9 cellular contexts compared by ENCODE assay signal in genomic region chr19:48393559-48394330, GRCh38. TPM values are rescaled to one million over a fixed set of nuclear protein-coding genes. Genes with fewer than 3 reads are reported as not detected.
DNase-seq lines count a peak whose midpoint lies in the region; ATAC-seq and TF ChIP-seq lines count a peak whose summit lies in the region.
"Had no signal": no experiment of that assay in that cellular context is flagged by ENCODE, and none has a peak within 500 bp of the region (broad histone marks: within the 10 kb centered on the region; RNA-seq: fewer than 3 reads in every experiment).

TSS of gene GRIN2D (plus strand) at chr19:48393668. CDS start at chr19:48398393, 4,725 bp downstream.

- H3K4me1 ChIP-seq in DOHH2 (ENCODE audit: control insufficient read depth, low read length) = peaks cover 28% of the 10 kb centered on the region

- H3K4me3 ChIP-seq in DOHH2 (ENCODE audit: low read length) = no peak within 1 kb of the TSS
- peak within 1 kb of the TSS; percentile 21 for H3K4me3 ChIP-seq in astrocyte of the spinal cord (ENCODE audit: low read depth, low read length)
- H3K4me3 ChIP-seq: mucosa of descending colon had no signal

- peaks cover 59% of the 10 kb centered on the region for H3K27me3 ChIP-seq in DOHH2 (ENCODE audit: control insufficient read depth, low read length)

- H3K27me3 Mint-ChIP-seq in naive thymus-derived CD8-positive, alpha-beta T cell = peaks cover 9 to 45% (median 27%) of the 10 kb centered on the region in 5 donors

- peak in 1 of 2 donors; percentile 21 for ATAC-seq in naive thymus-derived CD8-positive, alpha-beta T cell
- ATAC-seq: mucosa of descending colon had no signal

- peak within 1 kb of the TSS in 7 of 10 donors; percentile 19 to 87 (median 78) for H3K27ac Mint-ChIP-seq in naive thymus-derived CD8-positive, alpha-beta T cell

- peaks cover 3% of the 10 kb centered on the region; the same call in 1 of the 2 replicates for H4K20me1 ChIP-seq in DOHH2 (ENCODE audit: control insufficient read depth, insufficient read depth, low read depth, low read length)

- POLR2A ChIA-PET in naive thymus-derived CD8-positive, alpha-beta T cell (lab: Charles Lee) = interaction anchor here (0.5 to 0.7 kb wide), 3 partner anchors 60 to 204 kb away, joined by 3 to 4 read pairs (median 3); no protein-coding TSS in a partner anchor

- H3K9me2 ChIP-seq in DOHH2 (replicated peaks; ENCODE audit: control insufficient read depth, low read length) = no peaks in the 10 kb centered on the region

- peaks cover 17% of the 10 kb centered on the region for H3K36me3 ChIP-seq in DOHH2 (ENCODE audit: control insufficient read depth, low read length)

- in situ Hi-C loops in astrocyte of the spinal cord (cut with HindIII; ENCODE audit: low sequenced_read_pairs) = no loop called here

- DNase-seq in M059J (ENCODE audit: low read depth) = peak; percentile 33
- peak; percentile 24 for DNase-seq in astrocyte of the spinal cord (ENCODE audit: low read depth, low spot score)
- DNase-seq in naive thymus-derived CD8-positive, alpha-beta T cell = peak in 4 of 10 donors; percentile 32 to 70 (median 36)
- no peak for DNase-seq in AG20443 (ENCODE audit: low spot score)
- no peak for DNase-seq in RKO (ENCODE audit: low spot score)
- no peak for DNase-seq in effector CD8-positive, alpha-beta T cell (lab: John Stamatoyannopoulos, UW)
- DNase-seq in inferior parietal cortex (ENCODE audit: extremely low spot score) = no peak

- peak; percentile 15 for TF ChIP-seq CTCF in DOHH2 (IDR thresholded peaks at IDR 0.05; ENCODE audit: low read depth, low read length, poor library complexity, severe bottlenecking)
- no peak for TF ChIP-seq CTCF in astrocyte of the spinal cord (IDR thresholded peaks at IDR 0.05; ENCODE audit: low read depth, low read length)

- peak within 1 kb of the TSS; percentile 39 for H3K4me2 ChIP-seq in DOHH2 (ENCODE audit: low read length)

- H3K4me1 Mint-ChIP-seq in naive thymus-derived CD8-positive, alpha-beta T cell = peaks cover 31 to 68% (median 42%) of the 10 kb centered on the region in 4 donors

- H3F3A ChIP-seq in DOHH2 (ENCODE audit: control insufficient read depth, insufficient read depth) = no peaks in the 10 kb centered on the region

- H3K36me3 Mint-ChIP-seq in naive thymus-derived CD8-positive, alpha-beta T cell = peaks cover 0 to 2% (median 0%) of the 10 kb centered on the region in 3 donors

- no peak within 1 kb of the TSS for H3K27ac ChIP-seq in DOHH2 (ENCODE audit: low read depth, low read length)

- H3K4me3 Mint-ChIP-seq in naive thymus-derived CD8-positive, alpha-beta T cell = peak within 1 kb of the TSS; percentile 59 to 94 (median 72)

- H3K79me2 ChIP-seq in DOHH2 (ENCODE audit: control insufficient read depth, low read length) = peaks cover 23% of the 10 kb centered on the region

- H3K9me3 Mint-ChIP-seq in naive thymus-derived CD8-positive, alpha-beta T cell = no peaks in the 10 kb centered on the region

- no peaks in the 10 kb centered on the region for H3K9me3 ChIP-seq in DOHH2 (ENCODE audit: control insufficient read depth, insufficient read depth, low read length)
- H3K9me3 ChIP-seq: mucosa of descending colon had no signal

RNA-seq across cellular contexts. Expression of gene GRIN2D, which starts in this region (rescaled TPM):
- 0.42 and 1.2 TPM in 2 replicates for total RNA-seq in M059J (2014; rRNA removed; shearing (Covaris generic))
- under 1 TPM; 0.08 to 0.11 TPM for total RNA-seq in naive thymus-derived CD8-positive, alpha-beta T cell
- not detected for polyA plus RNA-seq in naive thymus-derived CD8-positive, alpha-beta T cell

Comparison
In these comparisons a context has a peak if more than half of its experiments do, and no peak if none do; other contexts are left out.
1. DNase-seq: peak in M059J (single experiment) and astrocyte of the spinal cord (single experiment); none in AG20443 (single experiment), RKO (single experiment), effector CD8-positive, alpha-beta T cell (single experiment) and inferior parietal cortex (single experiment).